8 cellular contexts compared by ENCODE assay signal in the genomic region with DNA sequence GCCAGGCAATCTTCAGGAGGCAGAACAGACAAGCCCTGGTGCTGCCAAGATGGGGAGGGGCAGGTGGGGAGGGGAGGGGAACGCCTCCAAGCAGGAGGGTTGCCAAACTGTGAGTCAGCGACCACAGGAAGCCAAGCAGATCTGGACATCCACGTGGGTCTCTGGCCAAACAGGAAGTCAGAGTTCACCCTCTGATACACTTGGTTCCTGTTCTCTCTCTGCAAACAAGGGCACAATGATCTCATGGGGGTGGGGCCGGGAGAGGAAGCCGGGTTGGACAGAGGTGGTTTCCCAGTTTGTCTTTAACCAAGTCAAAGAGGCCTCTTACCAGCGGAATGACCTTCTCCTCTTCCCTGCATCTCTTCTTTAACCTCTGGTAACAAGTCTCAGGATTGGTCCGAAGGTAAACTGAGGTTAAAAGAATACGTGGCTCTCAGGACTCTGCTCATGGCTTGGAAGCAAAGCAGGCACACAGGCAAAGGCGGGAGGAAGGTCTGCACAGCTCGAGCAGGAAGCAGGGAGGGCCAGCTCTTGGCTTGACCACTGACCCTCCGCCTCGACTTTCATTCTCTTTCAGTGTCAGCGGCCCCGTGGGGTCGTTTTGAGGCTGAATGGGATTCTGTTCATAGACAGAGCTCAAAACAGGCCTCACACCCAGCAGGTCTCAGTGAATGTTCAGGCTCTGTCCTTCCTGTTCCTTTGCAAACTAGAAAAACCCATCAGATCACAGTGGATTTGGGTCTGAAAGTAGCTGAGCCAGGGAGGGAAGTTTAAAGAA. TPM values are rescaled to one million over a fixed set of nuclear protein-coding genes. Genes with fewer than 3 reads are reported as not detected.
DNase-seq lines count a peak whose midpoint lies in the region; ATAC-seq, FAIRE-seq and TF ChIP-seq lines count a peak whose summit lies in the region.

No MANE protein-coding gene starts in this region.

- H3K4me1 ChIP-seq in HepG2 (ENCODE audit: insufficient read depth, low read length): peaks cover 61% of the 10 kb centered on the region

- H3K36me3 ChIP-seq in HepG2 (replicated peaks in 1 of 2; ENCODE audit: control insufficient read depth in 1 of 2, insufficient read depth in 2 of 2, low read length in 2 of 2): 0 out of 5 replicates have a peak, but pooled peaks cover 0 to 4% of the 10 kb centered on the region in 2 experiments

- peak overlapping the region; percentile 58 for H3K4me3 ChIP-seq in NB4 (ENCODE audit: low read depth, low read length)
- H3K4me3 ChIP-seq in HepG2 (replicated peaks in 1 of 3; ENCODE audit: insufficient read depth in 1 of 3, low read depth in 2 of 3, low read length in 3 of 3): peak overlapping the region; percentile 35 to 67 (median 43)

- TSS peak; percentile 99 for BruUV-seq in HepG2 (replicated peaks; lab: Mats Ljungman, UMichigan)

- H3K27ac Mint-ChIP-seq in chondrocyte (ENCODE audit: unreplicated experiment): peak overlapping the region; percentile 97

- in situ Hi-C loops in HepG2 (cut with HindIII; ENCODE audit: extremely low pct_ligation_motif_present, low pct_unique_long_range_greater_than_20kb): no loop called here

- TF ChIP-seq POLR2A in NB4 (IDR thresholded peaks at IDR 0.05; ENCODE audit: extremely low read depth, insufficient read length): no peak
- TF ChIP-seq POLR2A in HepG2 (IDR thresholded peaks at IDR 0.05; ENCODE audit: insufficient read depth in 1 of 2, low read depth in 2 of 2, low read length in 2 of 2): peak; percentile 81 to 94

- no peaks in the 10 kb centered on the region for H3K9me3 ChIP-seq in HepG2 (ENCODE audit: low read length)

- H3K27me3 ChIP-seq in HepG2 (ENCODE audit: control insufficient read depth in 1 of 2, insufficient read depth in 2 of 2, low read length in 2 of 2): no peaks in the 10 kb centered on the region

- H3K4me3 Mint-ChIP-seq in chondrocyte (ENCODE audit: unreplicated experiment): peak overlapping the region; percentile 24

- peak; percentile 65 to 94; a peak in 3 of 4 replicates for TF ChIP-seq EP300 in HepG2 (IDR thresholded peaks at IDR 0.05; ENCODE audit: low read depth in 2 of 2, low read length in 2 of 2)
- peak; percentile 89 for TF ChIP-seq EP300 in HepG2 (CRISPR knock-in tag; IDR thresholded peaks at IDR 0.05; ENCODE audit: borderline replicate concordance)

- POLR2A ChIA-PET in GM10248 (lab: Yijun Ruan, JAX) (no interaction called here), HepG2 (lab: Yijun Ruan, JAX) (interaction anchor here (0.8 to 1.7 kb wide), 10 partner anchors 9 to 110 kb away, joined by 3 to 21 read pairs (median 4); a partner anchor contains a TSS)

- peak overlapping the region; percentile 97 for H3K4me2 ChIP-seq in HepG2 (ENCODE audit: low read depth, low read length)

- no peak overlapping the region for H2AFZ ChIP-seq in HepG2 (ENCODE audit: low read length)

- TF ChIP-seq RAD21 in HepG2 (CRISPR knock-in tag; IDR thresholded peaks at IDR 0.05): no peak; the same call in none of the 2 replicates

- CTCF ChIA-PET in GM10248 (lab: Yijun Ruan, JAX) (interaction anchor here (0.7 to 1.1 kb wide), 4 partner anchors 8 to 351 kb away, joined by 3 to 4 read pairs (median 3); no protein-coding TSS in a partner anchor), HepG2 (lab: Yijun Ruan, JAX; ENCODE audit: low intra/inter-chr PET ratio, low total read pairs) (no interaction called here)

- ATAC-seq in HG02610 (IDR thresholded peaks at IDR 0.05; ENCODE audit: unreplicated experiment) (peak; percentile 99), HepG2 (peak; percentile 93)
- peak; percentile 75 to 86 for ATAC-seq in activated CD4-positive, CD25-positive, alpha-beta regulatory T cell treated with anti-CD3 and anti-CD28 coated beads, Interleukin-2, amount 50 U/mL, for 24 hours

- peaks cover 72% of the 10 kb centered on the region for H3K4me1 Mint-ChIP-seq in chondrocyte (ENCODE audit: low read depth)

- H3K9me3 Mint-ChIP-seq in chondrocyte (ENCODE audit: low read depth): no peaks in the 10 kb centered on the region

- peak overlapping the region; percentile 92 for H3K9ac ChIP-seq in HepG2 (ENCODE audit: insufficient read depth, low read depth, low read length)

- DNase-seq in GM10248 (ENCODE audit: extremely low spot score): peak; percentile 96
- DNase-seq in NB4 (ENCODE audit: low read depth): peak; percentile 100
- DNase-seq in chondrocyte (ENCODE audit: low spot score): no peak
- peak; percentile 100 for DNase-seq in HepG2 (ENCODE audit: low spot score)
- DNase-seq in stimulated activated CD4-positive, alpha-beta T cell treated with anti-CD3 and anti-CD28 coated beads, Interleukin-2, amount 100 ng/mL, for 48 hours: peak; percentile 62 to 66
- no peak for DNase-seq in NCI-H345 (lab: John Stamatoyannopoulos, UW)

- no peaks in the 10 kb centered on the region for H3K27me3 Mint-ChIP-seq in chondrocyte (ENCODE audit: low read depth)

- 3% methylated on average over 15 of the region's 15 CpGs for WGBS in HepG2 (ENCODE audit: low lambda C conversion rate)

- peaks cover 9% of the 10 kb centered on the region for H3K36me3 Mint-ChIP-seq in chondrocyte (ENCODE audit: low read depth)

- no peak for TF ChIP-seq CTCF in GM10248 (IDR thresholded peaks at IDR 0.05; ENCODE audit: control extremely low read depth, extremely low read depth, low read depth, missing control alignments)
- TF ChIP-seq CTCF in NB4 (IDR thresholded peaks at IDR 0.05; ENCODE audit: low read depth, low read length): no peak
- TF ChIP-seq CTCF in chondrocyte (IDR thresholded peaks at IDR 0.05): no peak
- 0 out of 2 replicates have a peak, but pooled peaks have one; percentile 4 for TF ChIP-seq CTCF in HepG2 (CRISPR knock-in tag; IDR thresholded peaks at IDR 0.05)

- peak overlapping the region; percentile 99 for H3K27ac ChIP-seq in HepG2 (ENCODE audit: extremely low read length, insufficient read depth, low read length)

- FAIRE-seq in HepG2 (lab: Jason Lieb, UNC): peak; percentile 100

- no peaks in the 10 kb centered on the region for H4K20me1 ChIP-seq in HepG2 (ENCODE audit: insufficient read depth, low read length)

- intact Hi-C loops in HepG2 (cut with micrococcal nuclease; ENCODE audit: unreplicated experiment): loop anchor here (1.0 to 2.0 kb wide), 3 partner anchors 34 to 88 kb away; a partner anchor contains a TSS

- H3K79me2 ChIP-seq in HepG2 (ENCODE audit: insufficient read depth, low read length): no peaks in the 10 kb centered on the region

RNA-seq across cellular contexts. Expression of a gene that starts 32.9 kb away (rescaled TPM):
- total RNA-seq in chondrocyte: 30.4 to 34.3 TPM (median 33.6 TPM) in 3 replicates
- 18.7 and 19.0 TPM in 2 replicates for total RNA-seq in HepG2 (2016; rRNA removed; fragmentation: Illumina TruSeq; extraction: Trizol)
- total RNA-seq in HepG2 (2016; cell fraction: cytosol; rRNA removed; fragmentation: Illumina TruSeq; extraction: Trizol; ENCODE audit: low read depth): 6.7 and 7.1 TPM in 2 replicates
- total RNA-seq in HepG2 (2016; cell fraction: insoluble cytoplasmic fraction; rRNA removed; fragmentation: Illumina TruSeq; extraction: Trizol): 18.5 and 19.5 TPM in 2 replicates
- total RNA-seq in HepG2 (2016; cell fraction: membrane; rRNA removed; fragmentation: Illumina TruSeq; extraction: Trizol): 12.7 and 13.2 TPM in 2 replicates
- 24.4 and 27.5 TPM in 2 replicates for total RNA-seq in HepG2 (2016; cell fraction: nucleus; rRNA removed; fragmentation: Illumina TruSeq; extraction: Trizol)
- 21.0 and 30.8 TPM in 2 replicates for polyA plus RNA-seq in HepG2 (2011; rRNA removed)
- polyA plus RNA-seq in HepG2 (2011; cell fraction: cytosol; rRNA removed): 10.3 and 11.7 TPM in 2 replicates
- 74.0 and 103 TPM in 2 replicates for polyA plus RNA-seq in HepG2 (2011; cell fraction: nucleus; rRNA removed)
- 12.9 and 15.4 TPM in 2 replicates for polyA plus RNA-seq in HepG2 (2012)
- 3.7 and 4.7 TPM in 2 replicates for polyA plus RNA-seq in HepG2 (2016; cell fraction: cytosol; fragmentation: Illumina TruSeq; extraction: Trizol; ENCODE audit: low read depth)
- 15.5 and 18.0 TPM in 2 replicates for polyA plus RNA-seq in HepG2 (2016; cell fraction: insoluble cytoplasmic fraction; fragmentation: Illumina TruSeq; extraction: Trizol; ENCODE audit: low read depth)
- polyA plus RNA-seq in HepG2 (2016; cell fraction: membrane; fragmentation: Illumina TruSeq; extraction: Trizol; ENCODE audit: low read depth): 7.7 and 9.3 TPM in 2 replicates
- polyA plus RNA-seq in HepG2 (2016; cell fraction: nucleus; fragmentation: Illumina TruSeq; extraction: Trizol; ENCODE audit: insufficient read depth, low read depth): 34.2 and 36.3 TPM in 2 replicates
- 27.6 and 35.2 TPM in 2 replicates for polyA minus RNA-seq in HepG2 (2011; rRNA and poly(A)+ RNA removed; ENCODE audit: low replicate concordance)
- 6.0 and 6.2 TPM in 2 replicates for polyA minus RNA-seq in HepG2 (2011; cell fraction: cytosol; rRNA and poly(A)+ RNA removed)
- 23.8 and 26.7 TPM in 2 replicates for polyA minus RNA-seq in HepG2 (2011; cell fraction: nucleus; rRNA and poly(A)+ RNA removed)

RNA-seq across cellular contexts. Expression of a gene that starts 35.4 kb away (rescaled TPM):
- total RNA-seq in chondrocyte: 47.3 to 52.8 TPM (median 51.9 TPM) in 3 replicates
- total RNA-seq in HepG2 (2016; rRNA removed; fragmentation: Illumina TruSeq; extraction: Trizol): 83.0 and 120 TPM in 2 replicates
- total RNA-seq in HepG2 (2016; cell fraction: cytosol; rRNA removed; fragmentation: Illumina TruSeq; extraction: Trizol; ENCODE audit: low read depth): 262 and 384 TPM in 2 replicates
- 80.2 and 129 TPM in 2 replicates for total RNA-seq in HepG2 (2016; cell fraction: insoluble cytoplasmic fraction; rRNA removed; fragmentation: Illumina TruSeq; extraction: Trizol)
- 165 and 224 TPM in 2 replicates for total RNA-seq in HepG2 (2016; cell fraction: membrane; rRNA removed; fragmentation: Illumina TruSeq; extraction: Trizol)
- total RNA-seq in HepG2 (2016; cell fraction: nucleus; rRNA removed; fragmentation: Illumina TruSeq; extraction: Trizol): 56.6 and 61.7 TPM in 2 replicates
- 152 and 167 TPM in 2 replicates for polyA plus RNA-seq in HepG2 (2011; rRNA removed)
- polyA plus RNA-seq in HepG2 (2011; cell fraction: cytosol; rRNA removed): 201 and 220 TPM in 2 replicates
- 45.6 and 74.1 TPM in 2 replicates for polyA plus RNA-seq in HepG2 (2011; cell fraction: nucleus; rRNA removed)
- polyA plus RNA-seq in HepG2 (2012): 78.5 and 108 TPM in 2 replicates
- polyA plus RNA-seq in HepG2 (2016; cell fraction: cytosol; fragmentation: Illumina TruSeq; extraction: Trizol; ENCODE audit: low read depth): 345 and 456 TPM in 2 replicates
- 86.2 and 89.6 TPM in 2 replicates for polyA plus RNA-seq in HepG2 (2016; cell fraction: insoluble cytoplasmic fraction; fragmentation: Illumina TruSeq; extraction: Trizol; ENCODE audit: low read depth)
- polyA plus RNA-seq in HepG2 (2016; cell fraction: membrane; fragmentation: Illumina TruSeq; extraction: Trizol; ENCODE audit: low read depth): 169 and 229 TPM in 2 replicates
- 90.2 and 116 TPM in 2 replicates for polyA plus RNA-seq in HepG2 (2016; cell fraction: nucleus; fragmentation: Illumina TruSeq; extraction: Trizol; ENCODE audit: insufficient read depth, low read depth)
- polyA minus RNA-seq in HepG2 (2011; rRNA and poly(A)+ RNA removed; ENCODE audit: low replicate concordance): 41.9 and 49.9 TPM in 2 replicates
- polyA minus RNA-seq in HepG2 (2011; cell fraction: cytosol; rRNA and poly(A)+ RNA removed): 32.4 and 34.8 TPM in 2 replicates
- 23.4 and 35.9 TPM in 2 replicates for polyA minus RNA-seq in HepG2 (2011; cell fraction: nucleus; rRNA and poly(A)+ RNA removed)

RNA-seq across cellular contexts. Expression of a gene that starts 49.2 kb away (rescaled TPM):
- 6.3 to 11.9 TPM (median 9.6 TPM) in 3 replicates for total RNA-seq in chondrocyte
- 1.7 and 1.9 TPM in 2 replicates for total RNA-seq in HepG2 (2016; rRNA removed; fragmentation: Illumina TruSeq; extraction: Trizol)
- 0.30 TPM in 1 of 2 replicates, not detected in the other for total RNA-seq in HepG2 (2016; cell fraction: cytosol; rRNA removed; fragmentation: Illumina TruSeq; extraction: Trizol; ENCODE audit: low read depth)
- total RNA-seq in HepG2 (2016; cell fraction: insoluble cytoplasmic fraction; rRNA removed; fragmentation: Illumina TruSeq; extraction: Trizol): 2.0 TPM in 2 replicates
- total RNA-seq in HepG2 (2016; cell fraction: membrane; rRNA removed; fragmentation: Illumina TruSeq; extraction: Trizol): 0.77 and 0.93 TPM in 2 replicates
- total RNA-seq in HepG2 (2016; cell fraction: nucleus; rRNA removed; fragmentation: Illumina TruSeq; extraction: Trizol): 1.3 and 1.6 TPM in 2 replicates
- polyA plus RNA-seq in HepG2 (2011; rRNA removed): 2.9 and 3.0 TPM in 2 replicates
- polyA plus RNA-seq in HepG2 (2011; cell fraction: cytosol; rRNA removed): 2.0 and 3.6 TPM in 2 replicates
- polyA plus RNA-seq in HepG2 (2011; cell fraction: nucleus; rRNA removed): 3.5 and 4.0 TPM in 2 replicates
- polyA plus RNA-seq in HepG2 (2012): 2.3 and 2.4 TPM in 2 replicates
- 0.19 TPM in 1 of 2 replicates, not detected in the other for polyA plus RNA-seq in HepG2 (2016; cell fraction: cytosol; fragmentation: Illumina TruSeq; extraction: Trizol; ENCODE audit: low read depth)
- polyA plus RNA-seq in HepG2 (2016; cell fraction: insoluble cytoplasmic fraction; fragmentation: Illumina TruSeq; extraction: Trizol; ENCODE audit: low read depth): 1.5 and 2.0 TPM in 2 replicates
- polyA plus RNA-seq in HepG2 (2016; cell fraction: membrane; fragmentation: Illumina TruSeq; extraction: Trizol; ENCODE audit: low read depth): 0.64 and 0.72 TPM in 2 replicates
- polyA plus RNA-seq in HepG2 (2016; cell fraction: nucleus; fragmentation: Illumina TruSeq; extraction: Trizol; ENCODE audit: insufficient read depth, low read depth): 2.1 TPM in 2 replicates
- polyA minus RNA-seq in HepG2 (2011; rRNA and poly(A)+ RNA removed; ENCODE audit: low replicate concordance): 2.2 and 5.1 TPM in 2 replicates
- 2.7 and 3.4 TPM in 2 replicates for polyA minus RNA-seq in HepG2 (2011; cell fraction: cytosol; rRNA and poly(A)+ RNA removed)
- polyA minus RNA-seq in HepG2 (2011; cell fraction: nucleus; rRNA and poly(A)+ RNA removed): 3.2 and 6.3 TPM in 2 replicates

Comparison
In these comparisons a context has a peak if more than half of its experiments do, and no peak if none do; other contexts are left out.
1. DNase-seq: peak in GM10248 (single experiment), NB4 (single experiment), HepG2 (single experiment) and stimulated activated CD4-positive, alpha-beta T cell treated with anti-CD3 and anti-CD28 coated beads, Interleukin-2, amount 100 ng/mL, for 48 hours (2 of 2); none in chondrocyte (single experiment) and NCI-H345 (single experiment).
2. Peak in every context shown above with its lines, with median percentiles within 50 percentile points of each other: ATAC-seq.